In genomic region chr1:24215226-24215814, GRCh38 we compare ENCODE assay signal across 20 cellular contexts. TPM values are rescaled to one million over a fixed set of nuclear protein-coding genes. Genes with fewer than 3 reads are reported as not detected.
DNase-seq lines count a peak whose midpoint lies in the region; ATAC-seq, FAIRE-seq and TF ChIP-seq lines count a peak whose summit lies in the region.
"Had no signal": no experiment of that assay in that cellular context is flagged by ENCODE, and none has a peak within 500 bp of the region (broad histone marks: within the 10 kb centered on the region; RNA-seq: fewer than 3 reads in every experiment).

No MANE protein-coding gene starts in this region.

- TF ChIP-seq CTCF in SK-N-SH (IDR thresholded peaks at IDR 0.05) (no peak), neural crest cell (conservative IDR thresholded peaks at IDR 0.05) (no peak), kidney (IDR thresholded peaks at IDR 0.05; ENCODE audit: borderline replicate concordance, extremely low read depth, insufficient read depth) (no peak)

- no peak overlapping the region for H3K4me3 Mint-ChIP-seq in neural crest cell
- H3K4me3 Mint-ChIP-seq: CD4-positive, alpha-beta T cell had no signal

- no peaks in the 10 kb centered on the region for H3K36me3 ChIP-seq in SK-N-SH (replicated peaks in 1 of 2; ENCODE audit: control insufficient read depth in 1 of 2, insufficient read depth in 2 of 2, low read length in 1 of 2)
- no peaks in the 10 kb centered on the region for H3K36me3 ChIP-seq in adipocyte (ENCODE audit: control insufficient read depth, insufficient read depth, low read length, severe bottlenecking)
- no peaks in the 10 kb centered on the region for H3K36me3 ChIP-seq in kidney (ENCODE audit: control insufficient read depth in 1 of 2, insufficient read depth in 2 of 2, low read length in 2 of 2)

- no peaks in the 10 kb centered on the region for H4K20me1 ChIP-seq in SK-N-SH (ENCODE audit: insufficient read depth)

- H3K4me3 ChIP-seq in SK-N-SH (ENCODE audit: low read depth in 2 of 2, low read length in 1 of 2) (no peak overlapping the region), adipocyte (ENCODE audit: low read length) (no peak overlapping the region), kidney (ENCODE audit: low read length in 2 of 2) (no peak overlapping the region)

- no peak for TF ChIP-seq EP300 in SK-N-SH (IDR thresholded peaks at IDR 0.05; ENCODE audit: borderline replicate concordance in 1 of 2, low read depth in 1 of 2, low read length in 1 of 2)

- no peaks in the 10 kb centered on the region for H3K9me3 Mint-ChIP-seq in neural crest cell

- peaks cover 4% of the 10 kb centered on the region for H3K4me1 Mint-ChIP-seq in neural crest cell

- no peak overlapping the region for H3K4me2 ChIP-seq in SK-N-SH

- H3K9ac ChIP-seq in SK-N-SH, result no peak overlapping the region
- H3K9ac ChIP-seq in adipocyte (ENCODE audit: low read length), result no peak overlapping the region
- H3K9ac ChIP-seq in kidney (ENCODE audit: low read length in 2 of 2), result no peak overlapping the region

- CTCF ChIA-PET in SK-N-SH (lab: Yijun Ruan, JAX), result interaction anchor here (1.9 to 3.0 kb wide), 5 partner anchors 13 to 176 kb away, joined by 6 to 16 read pairs (median 7); no protein-coding TSS in a partner anchor

- peaks cover 27% of the 10 kb centered on the region for H3K27me3 Mint-ChIP-seq in neural crest cell (ENCODE audit: low read depth)

- H3K27me3 ChIP-seq in SK-N-SH (ENCODE audit: insufficient read depth), result peaks cover 6% of the 10 kb centered on the region; the same call in 1 of the 2 replicates
- peaks cover 59% of the 10 kb centered on the region for H3K27me3 ChIP-seq in adipocyte (replicated peaks; ENCODE audit: control insufficient read depth, insufficient read depth, low read length)

- H3K4me1 ChIP-seq in SK-N-SH (ENCODE audit: control insufficient read depth in 1 of 2, insufficient read depth in 2 of 2, low read depth in 1 of 2, low read length in 1 of 2), result peaks cover 0 to 8% of the 10 kb centered on the region in 2 experiments; a peak in 1 of 4 replicates
- H3K4me1 ChIP-seq in adipocyte (ENCODE audit: control insufficient read depth, insufficient read depth, low read length), result no peaks in the 10 kb centered on the region
- no peaks in the 10 kb centered on the region for H3K4me1 ChIP-seq in kidney (ENCODE audit: control insufficient read depth in 1 of 2, insufficient read depth in 1 of 2, low read depth in 1 of 2, low read length in 2 of 2)

- no peak overlapping the region for H3K27ac ChIP-seq in SK-N-SH (ENCODE audit: low read depth in 2 of 2, low read length in 1 of 2)
- no peak overlapping the region for H3K27ac ChIP-seq in kidney (ENCODE audit: low read depth in 2 of 2, low read length in 2 of 2)

- no peaks in the 10 kb centered on the region for H3K36me3 Mint-ChIP-seq in neural crest cell (ENCODE audit: low read depth)

- no peak for FAIRE-seq in kidney (lab: Jason Lieb, UNC)
- FAIRE-seq: GM19239 had no signal

- DNase-seq in SK-N-SH (no peak), adipocyte (ENCODE audit: low read depth) (peak; percentile 13), neural crest cell (ENCODE audit: low read depth, low spot score) (no peak), C1 segment of cervical spinal cord (lab: John Stamatoyannopoulos, UW) (no peak), kidney (no peak)
- no peak for DNase-seq in central memory CD4-positive, alpha-beta T cell
- DNase-seq: 8988T; CD4-positive, alpha-beta T cell; DND-41; KG1; MM.1S; NCI-H446; RPMI8226; SHP77 had no signal

- peaks cover 14% of the 10 kb centered on the region for H3F3A ChIP-seq in SK-N-SH (replicated peaks; ENCODE audit: insufficient read depth)

- no peak for TF ChIP-seq RAD21 in SK-N-SH (IDR thresholded peaks at IDR 0.05; ENCODE audit: low read length)

- intact Hi-C loops in kidney (cut with DNase I), result no loop called here

- peak; percentile 59; the same call in 2 of the 3 replicates for ATAC-seq in SK-N-SH treated with all-trans-retinoic acid at 6 μM for 48 hours
- no peak for ATAC-seq in GM18867 (IDR thresholded peaks at IDR 0.05; ENCODE audit: unreplicated experiment)
- ATAC-seq: HCT116 had no signal

- no peaks in the 10 kb centered on the region for H3K9me2 ChIP-seq in SK-N-SH

- no peak overlapping the region for H2AFZ ChIP-seq in SK-N-SH (ENCODE audit: low read depth)

- H3K27ac Mint-ChIP-seq in neural crest cell (ENCODE audit: unreplicated experiment), result peak overlapping the region; percentile 69
- H3K27ac Mint-ChIP-seq: CD4-positive, alpha-beta T cell had no signal

- no peaks in the 10 kb centered on the region for H3K9me3 ChIP-seq in SK-N-SH
- no peaks in the 10 kb centered on the region for H3K9me3 ChIP-seq in adipocyte (ENCODE audit: control insufficient read depth, low read length)
- H3K9me3 ChIP-seq in kidney (ENCODE audit: control insufficient read depth in 1 of 2, low read length in 2 of 2), result no peaks in the 10 kb centered on the region

- H3K79me2 ChIP-seq in SK-N-SH (ENCODE audit: insufficient read depth), result no peaks in the 10 kb centered on the region

- 94% methylated on average over 6 of the region's 6 CpGs for WGBS in SK-N-SH (ENCODE audit: low lambda C conversion rate)

- POLR2A ChIA-PET in SK-N-SH (lab: Yijun Ruan, JAX), result no interaction called here

TF ChIP-seq in SK-N-SH treated with all-trans-retinoic acid at 6 μM for 48 hours, 23 proteins besides CTCF, POLR2A, EP300 and RAD21:
- TF ChIP-seq POU6F1 (CRISPR knock-in tag; IDR thresholded peaks at IDR 0.05; ENCODE audit: borderline replicate concordance, low read depth) (no peak), ZNF565 (CRISPR knock-in tag; conservative IDR thresholded peaks at IDR 0.05; ENCODE audit: low read depth) (no peak), TOX (CRISPR knock-in tag; IDR thresholded peaks at IDR 0.05; ENCODE audit: borderline replicate concordance) (no peak)
- TF ChIP-seq, protein P1, sequence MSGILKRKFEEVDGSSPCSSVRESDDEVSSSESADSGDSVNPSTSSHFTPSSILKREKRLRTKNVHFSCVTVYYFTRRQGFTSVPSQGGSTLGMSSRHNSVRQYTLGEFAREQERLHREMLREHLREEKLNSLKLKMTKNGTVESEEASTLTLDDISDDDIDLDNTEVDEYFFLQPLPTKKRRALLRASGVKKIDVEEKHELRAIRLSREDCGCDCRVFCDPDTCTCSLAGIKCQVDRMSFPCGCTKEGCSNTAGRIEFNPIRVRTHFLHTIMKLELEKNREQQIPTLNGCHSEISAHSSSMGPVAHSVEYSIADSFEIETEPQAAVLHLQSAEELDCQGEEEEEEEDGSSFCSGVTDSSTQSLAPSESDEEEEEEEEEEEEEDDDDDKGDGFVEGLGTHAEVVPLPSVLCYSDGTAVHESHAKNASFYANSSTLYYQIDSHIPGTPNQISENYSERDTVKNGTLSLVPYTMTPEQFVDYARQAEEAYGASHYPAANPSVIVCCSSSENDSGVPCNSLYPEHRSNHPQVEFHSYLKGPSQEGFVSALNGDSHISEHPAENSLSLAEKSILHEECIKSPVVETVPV (CRISPR knock-in tag; IDR thresholded peaks at IDR 0.05), result no peak

TF ChIP-seq in SK-N-SH, 30 proteins besides CTCF, POLR2A, EP300 and RAD21:
- TF ChIP-seq TAF1 (IDR thresholded peaks at IDR 0.05; ENCODE audit: borderline replicate concordance, low read depth, low read length) (no peak), USF2 (IDR thresholded peaks at IDR 0.05; ENCODE audit: borderline replicate concordance, low read depth, low read length) (no peak), FOSL2 (IDR thresholded peaks at IDR 0.05; ENCODE audit: borderline replicate concordance, low read depth) (no peak), JUND (IDR thresholded peaks at IDR 0.05) (no peak), TCF12 (IDR thresholded peaks at IDR 0.05) (no peak), RXRA (IDR thresholded peaks at IDR 0.05; ENCODE audit: borderline replicate concordance, low read depth) (no peak), EZH2phosphoT487 (IDR thresholded peaks at IDR 0.05; ENCODE audit: borderline replicate concordance, low read depth) (no peak), ELF1 (IDR thresholded peaks at IDR 0.05) (no peak)
- TF ChIP-seq, protein P2, sequence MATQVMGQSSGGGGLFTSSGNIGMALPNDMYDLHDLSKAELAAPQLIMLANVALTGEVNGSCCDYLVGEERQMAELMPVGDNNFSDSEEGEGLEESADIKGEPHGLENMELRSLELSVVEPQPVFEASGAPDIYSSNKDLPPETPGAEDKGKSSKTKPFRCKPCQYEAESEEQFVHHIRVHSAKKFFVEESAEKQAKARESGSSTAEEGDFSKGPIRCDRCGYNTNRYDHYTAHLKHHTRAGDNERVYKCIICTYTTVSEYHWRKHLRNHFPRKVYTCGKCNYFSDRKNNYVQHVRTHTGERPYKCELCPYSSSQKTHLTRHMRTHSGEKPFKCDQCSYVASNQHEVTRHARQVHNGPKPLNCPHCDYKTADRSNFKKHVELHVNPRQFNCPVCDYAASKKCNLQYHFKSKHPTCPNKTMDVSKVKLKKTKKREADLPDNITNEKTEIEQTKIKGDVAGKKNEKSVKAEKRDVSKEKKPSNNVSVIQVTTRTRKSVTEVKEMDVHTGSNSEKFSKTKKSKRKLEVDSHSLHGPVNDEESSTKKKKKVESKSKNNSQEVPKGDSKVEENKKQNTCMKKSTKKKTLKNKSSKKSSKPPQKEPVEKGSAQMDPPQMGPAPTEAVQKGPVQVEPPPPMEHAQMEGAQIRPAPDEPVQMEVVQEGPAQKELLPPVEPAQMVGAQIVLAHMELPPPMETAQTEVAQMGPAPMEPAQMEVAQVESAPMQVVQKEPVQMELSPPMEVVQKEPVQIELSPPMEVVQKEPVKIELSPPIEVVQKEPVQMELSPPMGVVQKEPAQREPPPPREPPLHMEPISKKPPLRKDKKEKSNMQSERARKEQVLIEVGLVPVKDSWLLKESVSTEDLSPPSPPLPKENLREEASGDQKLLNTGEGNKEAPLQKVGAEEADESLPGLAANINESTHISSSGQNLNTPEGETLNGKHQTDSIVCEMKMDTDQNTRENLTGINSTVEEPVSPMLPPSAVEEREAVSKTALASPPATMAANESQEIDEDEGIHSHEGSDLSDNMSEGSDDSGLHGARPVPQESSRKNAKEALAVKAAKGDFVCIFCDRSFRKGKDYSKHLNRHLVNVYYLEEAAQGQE (IDR thresholded peaks at IDR 0.05; ENCODE audit: low read depth, low read length), result no peak

RNA-seq across cellular contexts. Expression of gene IFNLR1, which starts 28.2 kb away (rescaled TPM):
- polyA plus RNA-seq in SK-N-SH (2012; rRNA removed), result 0.29 and 0.30 TPM in 2 replicates
- polyA plus RNA-seq in SK-N-SH (2012; cell fraction: cytosol; rRNA removed), result 0.14 and 0.20 TPM in 2 replicates
- polyA plus RNA-seq in SK-N-SH (2012; cell fraction: nucleus; rRNA removed), result 0.13 and 0.16 TPM in 2 replicates
- 0.11 and 0.21 TPM in 2 replicates for total RNA-seq in neural crest cell
- 4.8 TPM for total RNA-seq in kidney
- polyA plus RNA-seq in kidney (ENCODE audit: insufficient read depth, low read depth, low replicate concordance), result 1.6 TPM
- total RNA-seq: SK-MEL-5 had no signal
- polyA plus RNA-seq: BJ had no signal
